Comparison of ENCODE assay signal across 8 cellular contexts in genomic region chr2:165953655-165954606, GRCh38. TPM values are rescaled to one million over a fixed set of nuclear protein-coding genes. Genes with fewer than 3 reads are reported as not detected.
DNase-seq lines count a peak whose midpoint lies in the region; ATAC-seq and TF ChIP-seq lines count a peak whose summit lies in the region.

TTC21B (minus strand) TSS chr2:165953776; CDS start chr2:165953705, 71 bp downstream.

- H3K27me3 Mint-ChIP-seq in activated CD4-positive, alpha-beta T cell treated with anti-CD3 and anti-CD28 coated beads for 36 hours: no peaks in the 10 kb centered on the region

- H3K27ac Mint-ChIP-seq in activated CD4-positive, alpha-beta T cell treated with anti-CD3 and anti-CD28 coated beads for 36 hours: peak within 1 kb of the TSS; percentile 70

- CTCF ChIA-PET in BJ (lab: Yijun Ruan, JAX): interaction anchor here (0.7 to 2.0 kb wide), 21 partner anchors 9 to 238 kb away, joined by 3 to 10 read pairs (median 4); partner anchors contain the start of gene SCN1A
- CTCF ChIA-PET in activated CD4-positive, alpha-beta T cell treated with anti-CD3 and anti-CD28 coated beads for 36 hours (lab: Charles Lee): interaction anchor here (0.6 to 2.1 kb wide), 9 partner anchors 9 to 228 kb away, joined by 3 to 19 read pairs (median 3); partner anchors contain the start of genes GALNT3 and SCN1A

- no peaks in the 10 kb centered on the region for H3K27me3 ChIP-seq in BJ (ENCODE audit: control insufficient read depth, insufficient read depth, low read length)

- peak within 1 kb of the TSS; percentile 78 for H3K27ac ChIP-seq in cingulate gyrus (ENCODE audit: low read depth, low read length)

- H3K4me1 Mint-ChIP-seq in activated CD4-positive, alpha-beta T cell treated with anti-CD3 and anti-CD28 coated beads for 36 hours: peaks cover 12% of the 10 kb centered on the region

- no peaks in the 10 kb centered on the region for H3K9me3 Mint-ChIP-seq in activated CD4-positive, alpha-beta T cell treated with anti-CD3 and anti-CD28 coated beads for 36 hours (ENCODE audit: low read depth)

- peak within 1 kb of the TSS; percentile 57 for H3K4me3 ChIP-seq in BJ (ENCODE audit: low read depth, low read length)

- ATAC-seq in HG03442 (IDR thresholded peaks at IDR 0.05; ENCODE audit: unreplicated experiment): peak; percentile 94
- ATAC-seq in activated CD4-positive, alpha-beta T cell treated with anti-CD3 and anti-CD28 coated beads for 36 hours: peak; percentile 96

- DNase-seq in BJ (ENCODE audit: low read depth) (peak; percentile 69), GM19238 (ENCODE audit: insufficient read length, low spot score) (peak; percentile 84), NCI-H524 (lab: John Stamatoyannopoulos, UW) (peak; percentile 92 to 98), kidney glomerular epithelial cell (lab: John Stamatoyannopoulos, UW) (peak; percentile 98)
- DNase-seq in activated CD4-positive, alpha-beta T cell treated with anti-CD3 and anti-CD28 coated beads for 36 hours: peak; percentile 96
- DNase-seq in stimulated activated CD4-positive, alpha-beta T cell treated with anti-CD3 and anti-CD28 coated beads, Interleukin-1b, Interleukin-23, amount 100 ng/mL, for 1 hour (ENCODE audit: low read depth in 2 of 2): peak; percentile 78 to 91

- no peaks in the 10 kb centered on the region for H3K36me3 ChIP-seq in BJ (ENCODE audit: control insufficient read depth, insufficient read depth, low read length)

- intact Hi-C loops in activated CD4-positive, alpha-beta T cell treated with anti-CD3 and anti-CD28 coated beads for 36 hours (cut with DNase I, micrococcal nuclease): loop anchor here (1.0 to 5.0 kb wide), 6 partner anchors 153 to 1338 kb away; partner anchors contain the start of genes SCN1A (in 2 of the 2), B3GALT1 (in 1 of the 2) and GALNT3 (in 1 of the 2)

- H3K36me3 Mint-ChIP-seq in activated CD4-positive, alpha-beta T cell treated with anti-CD3 and anti-CD28 coated beads for 36 hours (ENCODE audit: low read depth): peaks cover 7% of the 10 kb centered on the region

- peak; percentile 73 for TF ChIP-seq CTCF in BJ (IDR thresholded peaks at IDR 0.05; ENCODE audit: insufficient read depth, low read depth, low read length)

- no peak within 1 kb of the TSS for H3K4me3 Mint-ChIP-seq in activated CD4-positive, alpha-beta T cell treated with anti-CD3 and anti-CD28 coated beads for 36 hours

- POLR2A ChIA-PET in BJ (lab: Charles Lee): interaction anchor here (0.6 to 0.8 kb wide), 2 partner anchors 32 to 132 kb away, joined by 5 to 13 read pairs; no protein-coding TSS in a partner anchor
- POLR2A ChIA-PET in activated CD4-positive, alpha-beta T cell treated with anti-CD3 and anti-CD28 coated beads for 36 hours (lab: Charles Lee): interaction anchor here (0.6 to 1.0 kb wide), 2 partner anchors 8 to 603 kb away, joined by 3 read pairs; no protein-coding TSS in a partner anchor

RNA-seq across cellular contexts. Expression of gene TTC21B, which starts in this region (rescaled TPM):
- polyA plus RNA-seq in BJ (2011; rRNA removed): 12.1 and 21.1 TPM in 2 replicates
- polyA minus RNA-seq in BJ (2011; rRNA and poly(A)+ RNA removed): 16.7 and 20.5 TPM in 2 replicates
- 10 to 100 TPM; 24.5 to 28.5 TPM for total RNA-seq in activated CD4-positive, alpha-beta T cell treated with anti-CD3 and anti-CD28 coated beads for 36 hours

Comparison
In these comparisons a context has a peak if more than half of its experiments do, and no peak if none do; other contexts are left out.
1. Peak in every context shown above with its lines: DNase-seq, ATAC-seq, H3K4me3 ChIP-seq and H3K27ac ChIP-seq.